In genomic region chr3:69273895-69274294, GRCh38 we compare ENCODE assay signal across 18 cellular contexts.
A peak's percentile ranks its signal among the peaks of the same experiment; 100 is the strongest.
DNase-seq lines count a peak whose midpoint lies in the region; ATAC-seq, FAIRE-seq and TF ChIP-seq lines count a peak whose summit lies in the region.
"Had no signal": no experiment of that assay in that cellular context is flagged by ENCODE, and none has a peak within 500 bp of the region (broad histone marks: within the 10 kb centered on the region; RNA-seq: fewer than 3 reads in every experiment).

No MANE protein-coding gene starts in this region.

- no peak overlapping the region for H3K27ac ChIP-seq in foreskin keratinocyte
- H3K27ac ChIP-seq in pancreas, result no peak overlapping the region
- H3K27ac ChIP-seq: SJSA1 had no signal

- H3K36me3 ChIP-seq in pancreas, result no peaks in the 10 kb centered on the region
- H3K36me3 ChIP-seq: MG63, SJSA1 had no signal

- H3K4me3 ChIP-seq in cardiac fibroblast (replicated peaks in 1 of 2; ENCODE audit: low read depth in 2 of 2, low read length in 2 of 2), result no peak overlapping the region
- H3K4me3 ChIP-seq in pancreas, result no peak overlapping the region
- H3K4me3 ChIP-seq: MG63, SJSA1 had no signal

- H3K36me3 Mint-ChIP-seq in activated CD4-positive, alpha-beta T cell treated with anti-CD3 and anti-CD28 coated beads for 36 hours (ENCODE audit: low read depth), result no peaks in the 10 kb centered on the region
- no peaks in the 10 kb centered on the region for H3K36me3 Mint-ChIP-seq in activated CD4-positive, alpha-beta memory T cell treated with anti-CD3 and anti-CD28 coated beads, Interleukin-2, amount 10 ng/mL, durations not matched to agents 7 days and 5 days (ENCODE audit: low read depth)

- DNase-seq in ELR (ENCODE audit: low read depth), result peak; percentile 31
- peak; percentile 8 for DNase-seq in M059J (ENCODE audit: low read depth)
- DNase-seq in cardiac fibroblast (ENCODE audit: low read depth in 2 of 2), result peak; percentile 19 to 24
- DNase-seq in foreskin keratinocyte, result peak; percentile 71 to 76
- no peak for DNase-seq in pancreas
- DNase-seq in activated CD4-positive, alpha-beta T cell treated with anti-CD3 and anti-CD28 coated beads for 36 hours, result no peak
- DNase-seq in activated CD4-positive, alpha-beta memory T cell treated with anti-CD3 and anti-CD28 coated beads, Interleukin-2, amount 10 ng/mL, durations not matched to agents 7 days and 5 days, result no peak
- DNase-seq in activated naive CD4-positive, alpha-beta T cell treated with anti-CD3 and anti-CD28 coated beads, Interleukin-2, amount 50 U/mL, for 16 hours, result no peak
- DNase-seq: Caco-2, DMS53, KG1, MG63, NCI-H1930, NCI-H2171, NCI-H510A, NCI-H82 had no signal

- no peaks in the 10 kb centered on the region for H3K9me3 Mint-ChIP-seq in activated CD4-positive, alpha-beta T cell treated with anti-CD3 and anti-CD28 coated beads for 36 hours (ENCODE audit: low read depth)
- no peaks in the 10 kb centered on the region for H3K9me3 Mint-ChIP-seq in activated CD4-positive, alpha-beta memory T cell treated with anti-CD3 and anti-CD28 coated beads, Interleukin-2, amount 10 ng/mL, durations not matched to agents 7 days and 5 days

- ATAC-seq in foreskin keratinocyte, result peak; percentile 97
- ATAC-seq in pancreas, result no peak
- no peak for ATAC-seq in activated CD4-positive, alpha-beta T cell treated with anti-CD3 and anti-CD28 coated beads for 36 hours

- intact Hi-C loops in pancreas (cut with DNase I), result no loop called here
- intact Hi-C loops in activated CD4-positive, alpha-beta T cell treated with anti-CD3 and anti-CD28 coated beads for 36 hours (cut with DNase I, micrococcal nuclease), result no loop called here

- CTCF ChIA-PET in activated CD4-positive, alpha-beta T cell treated with anti-CD3 and anti-CD28 coated beads for 36 hours (lab: Charles Lee), result no interaction called here
- CTCF ChIA-PET in activated CD4-positive, alpha-beta memory T cell treated with anti-CD3 and anti-CD28 coated beads, Interleukin-2, amount 10 ng/mL, durations not matched to agents 7 days and 5 days (lab: Charles Lee), result interaction anchor here (1.4 to 1.6 kb wide), 2 partner anchors 9 to 32 kb away, joined by 3 to 4 read pairs; no protein-coding TSS in a partner anchor

- FAIRE-seq in pancreas (lab: Jason Lieb, UNC), result no peak
- FAIRE-seq: RCC 7860 had no signal

- H3K9me3 ChIP-seq in pancreas, result no peaks in the 10 kb centered on the region
- H3K9me3 ChIP-seq: Caco-2, MG63, SJSA1 had no signal

- no peak overlapping the region for H3K27ac Mint-ChIP-seq in activated CD4-positive, alpha-beta T cell treated with anti-CD3 and anti-CD28 coated beads for 36 hours
- H3K27ac Mint-ChIP-seq in activated CD4-positive, alpha-beta memory T cell treated with anti-CD3 and anti-CD28 coated beads, Interleukin-2, amount 10 ng/mL, durations not matched to agents 7 days and 5 days, result no peak overlapping the region

- peaks cover 4% of the 10 kb centered on the region for H3K27me3 Mint-ChIP-seq in activated CD4-positive, alpha-beta T cell treated with anti-CD3 and anti-CD28 coated beads for 36 hours
- no peaks in the 10 kb centered on the region for H3K27me3 Mint-ChIP-seq in activated CD4-positive, alpha-beta memory T cell treated with anti-CD3 and anti-CD28 coated beads, Interleukin-2, amount 10 ng/mL, durations not matched to agents 7 days and 5 days

- H3K4me1 Mint-ChIP-seq in activated CD4-positive, alpha-beta T cell treated with anti-CD3 and anti-CD28 coated beads for 36 hours, result no peaks in the 10 kb centered on the region
- H3K4me1 Mint-ChIP-seq in activated CD4-positive, alpha-beta memory T cell treated with anti-CD3 and anti-CD28 coated beads, Interleukin-2, amount 10 ng/mL, durations not matched to agents 7 days and 5 days, result no peaks in the 10 kb centered on the region

- no peak for TF ChIP-seq CTCF in cardiac fibroblast (IDR thresholded peaks at IDR 0.05; ENCODE audit: low read depth, low read length)
- no peak for TF ChIP-seq CTCF in foreskin keratinocyte (conservative IDR thresholded peaks at IDR 0.05)
- no peak for TF ChIP-seq CTCF in pancreas (IDR thresholded peaks at IDR 0.05)

- 82 to 100% methylated on average over 1 of the region's 1 CpG for WGBS in pancreas, 2 donors

- H3K4me1 ChIP-seq in foreskin keratinocyte (peaks cover 5% of the 10 kb centered on the region), pancreas (no peaks in the 10 kb centered on the region)
- H3K4me1 ChIP-seq: SJSA1 had no signal

- no peak overlapping the region for H3K4me3 Mint-ChIP-seq in activated CD4-positive, alpha-beta T cell treated with anti-CD3 and anti-CD28 coated beads for 36 hours
- no peak overlapping the region for H3K4me3 Mint-ChIP-seq in activated CD4-positive, alpha-beta memory T cell treated with anti-CD3 and anti-CD28 coated beads, Interleukin-2, amount 10 ng/mL, durations not matched to agents 7 days and 5 days

- POLR2A ChIA-PET in activated CD4-positive, alpha-beta T cell treated with anti-CD3 and anti-CD28 coated beads for 36 hours (lab: Charles Lee), result no interaction called here
- POLR2A ChIA-PET in activated CD4-positive, alpha-beta memory T cell treated with anti-CD3 and anti-CD28 coated beads, Interleukin-2, amount 10 ng/mL, durations not matched to agents 7 days and 5 days (lab: Charles Lee), result no interaction called here

- H3K27me3 ChIP-seq in foreskin keratinocyte (no peaks in the 10 kb centered on the region), pancreas (no peaks in the 10 kb centered on the region)
- H3K27me3 ChIP-seq: MG63, SJSA1 had no signal

Comparison
In these comparisons a context has a peak if more than half of its experiments do, and no peak if none do; other contexts are left out.
1. DNase-seq: peak in ELR (single experiment), M059J (single experiment), cardiac fibroblast (2 of 2) and foreskin keratinocyte (2 of 2); none in pancreas (0 of 6), activated CD4-positive, alpha-beta T cell treated with anti-CD3 and anti-CD28 coated beads for 36 hours (single experiment), activated CD4-positive, alpha-beta memory T cell treated with anti-CD3 and anti-CD28 coated beads, Interleukin-2, amount 10 ng/mL, durations not matched to agents 7 days and 5 days (single experiment) and activated naive CD4-positive, alpha-beta T cell treated with anti-CD3 and anti-CD28 coated beads, Interleukin-2, amount 50 U/mL, for 16 hours (single experiment).